Comparison of ENCODE assay signal across 14 cellular contexts in the genomic region with DNA sequence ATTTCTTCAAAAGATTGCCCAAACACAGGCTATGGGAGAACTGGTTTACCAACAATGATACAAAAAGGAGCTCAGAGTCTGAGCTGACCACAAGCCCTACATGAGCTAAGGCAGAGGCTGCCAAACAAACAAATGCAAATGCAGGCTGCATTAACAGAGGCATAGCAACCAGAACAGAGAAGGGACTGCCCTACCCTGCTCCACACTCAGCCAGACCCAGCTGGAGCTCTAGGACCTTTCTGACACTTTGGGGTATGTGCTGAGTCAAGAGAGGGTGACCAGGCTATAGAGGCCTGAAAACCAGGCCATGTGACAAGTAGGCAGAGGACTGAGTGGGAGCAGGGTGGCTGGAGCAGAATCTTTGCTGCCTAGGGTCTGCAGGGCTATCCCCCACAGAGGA. TPM values are rescaled to one million over a fixed set of nuclear protein-coding genes. Genes with fewer than 3 reads are reported as not detected.
DNase-seq lines count a peak whose midpoint lies in the region; ATAC-seq and TF ChIP-seq lines count a peak whose summit lies in the region.
"Had no signal": no experiment of that assay in that cellular context is flagged by ENCODE, and none has a peak within 500 bp of the region (broad histone marks: within the 10 kb centered on the region; RNA-seq: fewer than 3 reads in every experiment).

No MANE protein-coding gene starts in this region.

- H3K4me3 Mint-ChIP-seq in brain: peak overlapping the region in 1 of 5 experiments; percentile 18
- H3K4me3 Mint-ChIP-seq: activated CD8-positive, alpha-beta memory T cell treated with anti-CD3 and anti-CD28 coated beads, Interleukin-2, amount 10 ng/mL, durations not matched to agents 7 days and 5 days; activated naive CD4-positive, alpha-beta T cell treated with anti-CD3 and anti-CD28 coated beads for 36 hours; stimulated activated naive CD8-positive, alpha-beta T cell treated with anti-CD3 and anti-CD28 coated beads, Interleukin-15, amount 100 ng/mL, for 72 hours had no signal

- H3K27ac ChIP-seq in mesenchymal stem cell (ENCODE audit: low read length, poor library complexity, severe bottlenecking): no peak overlapping the region
- H3K27ac ChIP-seq in upper lobe of left lung: peak overlapping the region; percentile 46 to 87 (median 76)
- H3K27ac ChIP-seq: left ventricle myocardium inferior had no signal

- H3K36me3 Mint-ChIP-seq in brain: no peaks in the 10 kb centered on the region
- H3K36me3 Mint-ChIP-seq: activated CD8-positive, alpha-beta memory T cell treated with anti-CD3 and anti-CD28 coated beads, Interleukin-2, amount 10 ng/mL, durations not matched to agents 7 days and 5 days had no signal

- H3K27ac Mint-ChIP-seq in brain: peak overlapping the region in 4 of 5 experiments; percentile 65 to 93 (median 76)
- H3K27ac Mint-ChIP-seq: activated CD8-positive, alpha-beta memory T cell treated with anti-CD3 and anti-CD28 coated beads, Interleukin-2, amount 10 ng/mL, durations not matched to agents 7 days and 5 days; activated naive CD4-positive, alpha-beta T cell treated with anti-CD3 and anti-CD28 coated beads for 36 hours had no signal

- peak; percentile 33 to 42 for ATAC-seq in upper lobe of left lung (ENCODE audit: low FRiP score in 2 of 2)
- ATAC-seq in HG03159 (IDR thresholded peaks at IDR 0.05; ENCODE audit: unreplicated experiment): no peak
- ATAC-seq: activated CD8-positive, alpha-beta memory T cell treated with anti-CD3 and anti-CD28 coated beads, Interleukin-2, amount 10 ng/mL, durations not matched to agents 7 days and 5 days; stimulated activated naive CD8-positive, alpha-beta T cell treated with anti-CD3 and anti-CD28 coated beads, Interleukin-15, amount 100 ng/mL, for 72 hours had no signal

- peaks cover 33% of the 10 kb centered on the region for H3K4me1 Mint-ChIP-seq in brain
- H3K4me1 Mint-ChIP-seq: stimulated activated naive CD8-positive, alpha-beta T cell treated with anti-CD3 and anti-CD28 coated beads, Interleukin-15, amount 100 ng/mL, for 72 hours had no signal

- H3K4me3 ChIP-seq in mesenchymal stem cell (ENCODE audit: insufficient read depth in 1 of 2, low read depth in 1 of 2, low read length in 2 of 2): no peak overlapping the region
- no peak overlapping the region for H3K4me3 ChIP-seq in upper lobe of left lung
- H3K4me3 ChIP-seq: left ventricle myocardium inferior, skin epidermis had no signal

- H3K14ac ChIP-seq in mesenchymal stem cell (ENCODE audit: low read length in 2 of 2): peak overlapping the region in 1 of 2 experiments; percentile 62

- no peaks in the 10 kb centered on the region for H3K9me3 ChIP-seq in mesenchymal stem cell (ENCODE audit: control insufficient read depth, low read length)
- no peaks in the 10 kb centered on the region for H3K9me3 ChIP-seq in upper lobe of left lung
- H3K9me3 ChIP-seq: left ventricle myocardium inferior had no signal

- peak overlapping the region in 1 of 2 experiments; percentile 47 for H2BK12ac ChIP-seq in mesenchymal stem cell (ENCODE audit: low read length in 2 of 2)

- no peak overlapping the region for H3K4me2 ChIP-seq in mesenchymal stem cell (ENCODE audit: low read length, poor library complexity, severe bottlenecking)

- no peaks in the 10 kb centered on the region for H3K9me3 Mint-ChIP-seq in brain
- H3K9me3 Mint-ChIP-seq: activated naive CD4-positive, alpha-beta T cell treated with anti-CD3 and anti-CD28 coated beads for 36 hours; stimulated activated naive CD8-positive, alpha-beta T cell treated with anti-CD3 and anti-CD28 coated beads, Interleukin-15, amount 100 ng/mL, for 72 hours had no signal

- no peak overlapping the region for H3K4ac ChIP-seq in mesenchymal stem cell (ENCODE audit: low read depth in 1 of 2, low read length in 2 of 2)

- TF ChIP-seq CTCF in brain (conservative IDR thresholded peaks at IDR 0.05): no peak
- TF ChIP-seq CTCF in upper lobe of left lung (IDR thresholded peaks at IDR 0.05): no peak

- no peak overlapping the region for H4K91ac ChIP-seq in mesenchymal stem cell (ENCODE audit: low read length)

- H3K27me3 ChIP-seq in mesenchymal stem cell (ENCODE audit: control insufficient read depth in 1 of 2, insufficient read depth in 1 of 2, low read length in 2 of 2) (peaks cover 0 to 4% of the 10 kb centered on the region in 2 experiments), upper lobe of left lung (no peaks in the 10 kb centered on the region)

- H3K36me3 ChIP-seq in mesenchymal stem cell (ENCODE audit: control insufficient read depth in 1 of 2, insufficient read depth in 2 of 2, low read depth in 1 of 2, low read length in 2 of 2): no peaks in the 10 kb centered on the region
- no peaks in the 10 kb centered on the region for H3K36me3 ChIP-seq in upper lobe of left lung
- H3K36me3 ChIP-seq: left ventricle myocardium inferior had no signal

- TF ChIP-seq POLR2A in upper lobe of left lung (IDR thresholded peaks at IDR 0.05): peak in 1 of 4 donors; percentile 29

- no peak overlapping the region for H3K9ac ChIP-seq in mesenchymal stem cell (ENCODE audit: low read length)

- peak; percentile 25 for DNase-seq in activated effector memory CD4-positive, alpha-beta T cell treated with anti-CD3 and anti-CD28 coated beads, Interleukin-2, amount 50 U/mL, for 16 hours
- DNase-seq in activated effector memory CD4-positive, alpha-beta T cell treated with Interleukin-2 at 50 U/mL for 16 hours: no peak
- peak; percentile 63 for DNase-seq in mesenchymal stem cell
- DNase-seq in upper lobe of left lung: peak in 1 of 2 donors; percentile 45
- DNase-seq in COR-L47 (lab: John Stamatoyannopoulos, UW): no peak
- no peak for DNase-seq in amniotic stem cell (lab: John Stamatoyannopoulos, UW)
- DNase-seq: activated CD8-positive, alpha-beta memory T cell treated with anti-CD3 and anti-CD28 coated beads, Interleukin-2, amount 10 ng/mL, durations not matched to agents 7 days and 5 days; activated naive CD4-positive, alpha-beta T cell treated with anti-CD3 and anti-CD28 coated beads for 36 hours; caudate nucleus; left ventricle myocardium inferior; stimulated activated naive CD8-positive, alpha-beta T cell treated with anti-CD3 and anti-CD28 coated beads, Interleukin-15, amount 100 ng/mL, for 72 hours had no signal

- H2AK5ac ChIP-seq in mesenchymal stem cell (ENCODE audit: low read length, severe bottlenecking): no peak overlapping the region

- no peaks in the 10 kb centered on the region for H3K79me1 ChIP-seq in mesenchymal stem cell (replicated peaks; ENCODE audit: low read length, poor library complexity, severe bottlenecking)

- H2BK120ac ChIP-seq in mesenchymal stem cell (ENCODE audit: low read depth, low read length): no peak overlapping the region

- H2BK5ac ChIP-seq in mesenchymal stem cell (ENCODE audit: low read depth, low read length, poor library complexity, severe bottlenecking): no peak overlapping the region

- H4K8ac ChIP-seq in mesenchymal stem cell (ENCODE audit: low read length): no peak overlapping the region

- H2AFZ ChIP-seq in mesenchymal stem cell (ENCODE audit: low read depth, low read length): no peak overlapping the region

- H3K18ac ChIP-seq in mesenchymal stem cell (ENCODE audit: low read depth in 1 of 2, low read length in 2 of 2): peak overlapping the region in 1 of 2 experiments; percentile 26

- peak overlapping the region in 1 of 2 experiments; percentile 9 for H3K23ac ChIP-seq in mesenchymal stem cell (ENCODE audit: low read length in 2 of 2)

- peaks cover 3% of the 10 kb centered on the region for H3K27me3 Mint-ChIP-seq in brain

- no peak overlapping the region for H2BK15ac ChIP-seq in mesenchymal stem cell (ENCODE audit: low read depth, poor library complexity, severe bottlenecking)

- H3K4me1 ChIP-seq in mesenchymal stem cell (ENCODE audit: control insufficient read depth, insufficient read depth, low read depth, low read length): no peaks in the 10 kb centered on the region
- peaks cover 27 to 40% (median 33%) of the 10 kb centered on the region in 4 donors for H3K4me1 ChIP-seq in upper lobe of left lung

- TF ChIP-seq EP300 in upper lobe of left lung (IDR thresholded peaks at IDR 0.05): no peak

RNA-seq across cellular contexts. Expression of a gene that starts 17.8 kb away (rescaled TPM):
- 0.25 TPM for polyA plus RNA-seq in brain (ENCODE audit: insufficient read depth, low read depth, low replicate concordance)
- polyA plus RNA-seq in mesenchymal stem cell (2013, experiment 1 of 2): 0.01 TPM
- 0.03 TPM for polyA plus RNA-seq in mesenchymal stem cell (2013, experiment 2 of 2)
- total RNA-seq in upper lobe of left lung: 10 to 100 TPM in 4 of 6 donors, 1 to 10 TPM in 2; 7.8 to 15.0 (median 11.7) TPM
- total RNA-seq: activated CD8-positive, alpha-beta memory T cell treated with anti-CD3 and anti-CD28 coated beads, Interleukin-2, amount 10 ng/mL, durations not matched to agents 7 days and 5 days; activated naive CD4-positive, alpha-beta T cell treated with anti-CD3 and anti-CD28 coated beads for 36 hours had no signal

RNA-seq across cellular contexts. Expression of a gene that starts 58.1 kb away (rescaled TPM):
- polyA plus RNA-seq in brain (ENCODE audit: insufficient read depth, low read depth, low replicate concordance): 23.8 TPM
- 12.8 TPM for polyA plus RNA-seq in mesenchymal stem cell (2013, experiment 1 of 2)
- 11.6 TPM for polyA plus RNA-seq in mesenchymal stem cell (2013, experiment 2 of 2)
- total RNA-seq in upper lobe of left lung: 10 to 100 TPM; 22.5 to 55.6 (median 42.7) TPM

Comparison
In these comparisons a context has a peak if more than half of its experiments do, and no peak if none do; other contexts are left out.
1. DNase-seq: peak in activated effector memory CD4-positive, alpha-beta T cell treated with anti-CD3 and anti-CD28 coated beads, Interleukin-2, amount 50 U/mL, for 16 hours (single experiment) and mesenchymal stem cell (single experiment); none in activated effector memory CD4-positive, alpha-beta T cell treated with Interleukin-2 at 50 U/mL for 16 hours (single experiment), COR-L47 (single experiment) and amniotic stem cell (single experiment).